Comparison of ENCODE assay signal across 9 cellular contexts in genomic region chr7:2862831-2863361, GRCh38. TPM values are rescaled to one million over a fixed set of nuclear protein-coding genes. Genes with fewer than 3 reads are reported as not detected.
DNase-seq lines count a peak whose midpoint lies in the region; ATAC-seq and TF ChIP-seq lines count a peak whose summit lies in the region.
"Had no signal": no experiment of that assay in that cellular context is flagged by ENCODE, and none has a peak within 500 bp of the region (broad histone marks: within the 10 kb centered on the region; RNA-seq: fewer than 3 reads in every experiment).

No MANE protein-coding gene starts in this region.

- no peaks in the 10 kb centered on the region for H3K27me3 ChIP-seq in layer of hippocampus (ENCODE audit: control insufficient read depth, insufficient read depth, low read length)
- no peaks in the 10 kb centered on the region for H3K27me3 ChIP-seq in tibial artery

- H3K36me3 ChIP-seq in tibial artery = no peaks in the 10 kb centered on the region

- H3K4me3 Mint-ChIP-seq in activated CD4-positive, alpha-beta T cell treated with anti-CD3 and anti-CD28 coated beads, Interleukin-2, amount 10 ng/mL, durations not matched to agents 24 days and 14 days = peak overlapping the region; percentile 73

- peaks cover 6 to 30% (median 27%) of the 10 kb centered on the region in 4 donors for H3K4me1 ChIP-seq in tibial artery

- no peak for TF ChIP-seq CTCF in tibial artery (IDR thresholded peaks at IDR 0.05)

- no peaks in the 10 kb centered on the region for H3K9me3 Mint-ChIP-seq in activated CD4-positive, alpha-beta T cell treated with anti-CD3 and anti-CD28 coated beads, Interleukin-2, amount 10 ng/mL, durations not matched to agents 24 days and 14 days

- no peaks in the 10 kb centered on the region for H3K36me3 Mint-ChIP-seq in activated CD4-positive, alpha-beta T cell treated with anti-CD3 and anti-CD28 coated beads, Interleukin-2, amount 10 ng/mL, durations not matched to agents 24 days and 14 days (ENCODE audit: low read depth)

- H3K9me3 ChIP-seq in tibial artery = no peaks in the 10 kb centered on the region

- peak overlapping the region; percentile 86 for H3K27ac Mint-ChIP-seq in activated CD4-positive, alpha-beta T cell treated with anti-CD3 and anti-CD28 coated beads, Interleukin-2, amount 10 ng/mL, durations not matched to agents 24 days and 14 days

- H3K4me1 Mint-ChIP-seq in activated CD4-positive, alpha-beta T cell treated with anti-CD3 and anti-CD28 coated beads, Interleukin-2, amount 10 ng/mL, durations not matched to agents 24 days and 14 days = peaks cover 29% of the 10 kb centered on the region

- DNase-seq in activated CD4-positive, alpha-beta T cell treated with anti-CD3 and anti-CD28 coated beads, Interleukin-2, amount 10 ng/mL, durations not matched to agents 24 days and 14 days = peak; percentile 61
- DNase-seq in activated CD4-positive, alpha-beta T cell treated with anti-CD3 and anti-CD28 coated beads, Interleukin-2, amount 50 U/mL, for 1 hour = no peak
- DNase-seq in activated CD8-positive, alpha-beta memory T cell treated with anti-CD3 and anti-CD28 coated beads, Interleukin-2, amount 50 U/mL, for 4 hours = peak; percentile 25
- DNase-seq in tibial artery (no peak), hypothalamus (lab: John Stamatoyannopoulos, UW) (no peak), cerebellar nuclear complex (lab: John Stamatoyannopoulos, UW) (no peak)
- DNase-seq: NCI-H1930 had no signal

- intact Hi-C loops in activated CD4-positive, alpha-beta T cell treated with anti-CD3 and anti-CD28 coated beads, Interleukin-2, amount 10 ng/mL, durations not matched to agents 24 days and 14 days (cut with micrococcal nuclease) = loop anchor here (1.0 to 10.0 kb wide), 6 partner anchors 18 to 812 kb away; partner anchors contain the start of gene GNA12
- intact Hi-C loops in tibial artery (cut with DNase I; ENCODE audit: low total_unique reads) = no loop called here

- no peaks in the 10 kb centered on the region for H3K27me3 Mint-ChIP-seq in activated CD4-positive, alpha-beta T cell treated with anti-CD3 and anti-CD28 coated beads, Interleukin-2, amount 10 ng/mL, durations not matched to agents 24 days and 14 days

- H3K27ac ChIP-seq in layer of hippocampus (ENCODE audit: low read depth, low read length) (peak overlapping the region; percentile 23), tibial artery (peak overlapping the region; percentile 82 to 94)

- peak overlapping the region; percentile 23 to 39 for H3K4me3 ChIP-seq in tibial artery

- ATAC-seq in HG03196 (IDR thresholded peaks at IDR 0.05; ENCODE audit: unreplicated experiment) = no peak

RNA-seq across cellular contexts. Expression of gene GNA12, which starts 18.8 kb away (rescaled TPM):
- 30.6 and 31.0 TPM in 2 replicates for total RNA-seq in activated CD4-positive, alpha-beta T cell treated with anti-CD3 and anti-CD28 coated beads, Interleukin-2, amount 10 ng/mL, durations not matched to agents 24 days and 14 days

Comparison
In these comparisons a context has a peak if more than half of its experiments do, and no peak if none do; other contexts are left out.
1. DNase-seq: peak in activated CD4-positive, alpha-beta T cell treated with anti-CD3 and anti-CD28 coated beads, Interleukin-2, amount 10 ng/mL, durations not matched to agents 24 days and 14 days (single experiment) and activated CD8-positive, alpha-beta memory T cell treated with anti-CD3 and anti-CD28 coated beads, Interleukin-2, amount 50 U/mL, for 4 hours (single experiment); none in activated CD4-positive, alpha-beta T cell treated with anti-CD3 and anti-CD28 coated beads, Interleukin-2, amount 50 U/mL, for 1 hour (single experiment), tibial artery (0 of 2), hypothalamus (0 of 51) and cerebellar nuclear complex (0 of 2).